In the genomic region with DNA sequence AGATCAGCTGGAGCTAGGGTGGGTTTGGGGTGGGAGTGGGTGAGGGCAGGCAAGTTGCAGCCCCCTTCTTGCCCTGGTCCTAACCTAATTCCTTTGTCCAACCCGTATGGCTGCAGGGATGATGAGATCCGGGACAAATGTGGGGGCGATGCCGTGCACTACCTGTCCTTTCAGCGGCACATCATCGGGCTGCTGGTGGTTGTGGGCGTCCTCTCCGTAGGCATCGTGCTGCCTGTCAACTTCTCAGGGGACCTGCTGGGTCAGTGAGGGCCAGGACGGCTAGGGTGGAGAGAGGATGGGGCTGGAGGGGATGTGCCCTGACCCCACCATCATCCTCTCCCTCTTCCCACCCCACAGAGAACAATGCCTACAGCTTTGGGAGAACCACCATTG, we compare ENCODE assay signal across 28 cellular contexts. TPM values are rescaled to one million over a fixed set of nuclear protein-coding genes. Genes with fewer than 3 reads are reported as not detected.
"Had no signal": no experiment of that assay in that cellular context is flagged by ENCODE, and none has a peak within 500 bp of the region (broad histone marks: within the 10 kb centered on the region; RNA-seq: fewer than 3 reads in every experiment).

No MANE protein-coding gene starts in this region.

- H3K4me1 ChIP-seq: left lung, prostate gland, tibial artery, upper lobe of right lung had no signal

- H3K9me3 Mint-ChIP-seq: immature natural killer cell; naive thymus-derived CD8-positive, alpha-beta T cell; nephron; neural crest cell; stimulated activated memory B cell treated with anti-CD40 and anti-IgM and Interleukin-4, amounts not matched to agents 10 μg/mL and 1 μg/mL and 100 μg/mL, for 72 hours; stimulated activated naive CD8-positive, alpha-beta T cell treated with anti-CD3 and anti-CD28 coated beads, Interleukin-15, amount 100 ng/mL, for 72 hours had no signal

- H3K27ac ChIP-seq: left lung, lower lobe of right lung, ovary, prostate gland, skin epidermis, thoracic aorta, tibial artery, upper lobe of right lung had no signal

- DNase-seq: hypothalamus; immature natural killer cell; kidney; left colon; lower lobe of right lung; mammary epithelial cell; mesenchymal stem cell; ovary; retina; right cardiac atrium; stimulated activated CD4-positive, alpha-beta T cell treated with anti-CD3 and anti-CD28 coated beads, Interleukin-1b, Interleukin-23, amount 100 ng/mL, for 48 hours; stimulated activated CD4-positive, alpha-beta T cell treated with anti-CD3 and anti-CD28 coated beads, Interleukin-2, amount 100 ng/mL, for 48 hours; stimulated activated CD4-positive, alpha-beta T cell treated with anti-CD3 and anti-CD28 coated beads, Interleukin-4, amount 100 ng/mL, for 4 hours; stimulated activated CD8-positive, alpha-beta memory T cell treated with anti-CD3 and anti-CD28 coated beads, Interleukin-4, amount 100 ng/mL, for 48 hours; stimulated activated naive CD4-positive, alpha-beta T cell treated with Interleukin-2 at 50 U/mL for 16 hours; stimulated activated naive CD8-positive, alpha-beta T cell treated with anti-CD3 and anti-CD28 coated beads, Interleukin-15, amount 100 ng/mL, for 72 hours; tibial artery; trophoblast cell; upper lobe of right lung had no signal

- H3K27ac Mint-ChIP-seq: immature natural killer cell; stimulated activated memory B cell treated with anti-CD40 and anti-IgM and Interleukin-4, amounts not matched to agents 10 μg/mL and 1 μg/mL and 100 μg/mL, for 72 hours had no signal

- H3K4me1 Mint-ChIP-seq: immature natural killer cell; neural crest cell; stimulated activated naive CD8-positive, alpha-beta T cell treated with anti-CD3 and anti-CD28 coated beads, Interleukin-15, amount 100 ng/mL, for 72 hours had no signal

- H3K27me3 Mint-ChIP-seq: naive thymus-derived CD8-positive, alpha-beta T cell; stimulated activated memory B cell treated with anti-CD40 and anti-IgM and Interleukin-4, amounts not matched to agents 10 μg/mL and 1 μg/mL and 100 μg/mL, for 72 hours; stimulated activated naive CD8-positive, alpha-beta T cell treated with anti-CD3 and anti-CD28 coated beads, Interleukin-15, amount 100 ng/mL, for 72 hours had no signal

- H3K27me3 ChIP-seq: left lung, ovary, tibial artery, upper lobe of right lung had no signal

- H3K4me3 ChIP-seq: left lung, lower lobe of right lung, ovary, prostate gland, skin epidermis, thoracic aorta, tibial artery, upper lobe of right lung had no signal

- H3K9me3 ChIP-seq: left lung, lower lobe of right lung, ovary, prostate gland, thoracic aorta, tibial artery, upper lobe of right lung had no signal

- H3K36me3 ChIP-seq: ovary had no signal

- H3K4me3 Mint-ChIP-seq: naive thymus-derived CD8-positive, alpha-beta T cell; nephron; neural crest cell; stimulated activated memory B cell treated with anti-CD40 and anti-IgM and Interleukin-4, amounts not matched to agents 10 μg/mL and 1 μg/mL and 100 μg/mL, for 72 hours; stimulated activated naive CD8-positive, alpha-beta T cell treated with anti-CD3 and anti-CD28 coated beads, Interleukin-15, amount 100 ng/mL, for 72 hours had no signal

- ATAC-seq: left colon; left lung; lower lobe of right lung; naive thymus-derived CD8-positive, alpha-beta T cell; right cardiac atrium; sciatic nerve; stimulated activated memory B cell treated with anti-CD40 and anti-IgM and Interleukin-4, amounts not matched to agents 10 μg/mL and 1 μg/mL and 100 μg/mL, for 72 hours; stimulated activated naive CD8-positive, alpha-beta T cell treated with anti-CD3 and anti-CD28 coated beads, Interleukin-15, amount 100 ng/mL, for 72 hours; upper lobe of right lung had no signal

RNA-seq across cellular contexts. Expression of gene CAPN11, which starts 19.3 kb away (rescaled TPM):
- total RNA-seq: naive thymus-derived CD8-positive, alpha-beta T cell; neural crest cell; thoracic aorta had no signal
- polyA plus RNA-seq: mammary epithelial cell; naive thymus-derived CD8-positive, alpha-beta T cell had no signal
